ENCODE assay signal across 20 cellular contexts in genomic region chr2:45911503-45911902, GRCh38.
DNase-seq lines count a peak whose midpoint lies in the region; ATAC-seq, FAIRE-seq and TF ChIP-seq lines count a peak whose summit lies in the region.
"Had no signal": no experiment of that assay in that cellular context is flagged by ENCODE, and none has a peak within 500 bp of the region (broad histone marks: within the 10 kb centered on the region; RNA-seq: fewer than 3 reads in every experiment).

No MANE protein-coding gene starts in this region.

- H3K9me3 Mint-ChIP-seq in endodermal cell (peaks cover 4% of the 10 kb centered on the region), naive B cell (no peaks in the 10 kb centered on the region), type B pancreatic cell (no peaks in the 10 kb centered on the region)
- H3K9me3 Mint-ChIP-seq: HFFc6 had no signal

- no peak overlapping the region for H2BK120ac ChIP-seq in neuronal stem cell (ENCODE audit: low read depth, low read length)

- H3K4me1 ChIP-seq in HepG2 (ENCODE audit: insufficient read depth, low read length), result peaks cover 20% of the 10 kb centered on the region
- peaks cover 0 to 9% (median 0%) of the 10 kb centered on the region in 4 donors for H3K4me1 ChIP-seq in right lobe of liver
- peaks cover 24% of the 10 kb centered on the region for H3K4me1 ChIP-seq in endodermal cell (ENCODE audit: control insufficient read depth, insufficient read depth, low read length)
- H3K4me1 ChIP-seq in neuronal stem cell (ENCODE audit: control insufficient read depth in 2 of 2, insufficient read depth in 1 of 2, low read depth in 1 of 2, low read length in 2 of 2), result peaks cover 2 to 3% of the 10 kb centered on the region in 2 donors
- H3K4me1 ChIP-seq: BE2C had no signal

- no peak for TF ChIP-seq CTCF in HepG2 (CRISPR knock-in tag; IDR thresholded peaks at IDR 0.05)
- TF ChIP-seq CTCF in right lobe of liver (IDR thresholded peaks at IDR 0.05), result no peak
- TF ChIP-seq CTCF in endodermal cell (conservative IDR thresholded peaks at IDR 0.05), result no peak
- no peak for TF ChIP-seq CTCF in type B pancreatic cell (conservative IDR thresholded peaks at IDR 0.05)

- TF ChIP-seq EP300 in HepG2 (IDR thresholded peaks at IDR 0.05; ENCODE audit: low read depth in 2 of 2, low read length in 2 of 2), result no peak
- TF ChIP-seq EP300 in HepG2 (CRISPR knock-in tag; IDR thresholded peaks at IDR 0.05; ENCODE audit: borderline replicate concordance), result no peak

- in situ Hi-C loops in HepG2 (cut with HindIII; ENCODE audit: extremely low pct_ligation_motif_present, low pct_unique_long_range_greater_than_20kb), result no loop called here

- peaks cover 82% of the 10 kb centered on the region for H3K27me3 Mint-ChIP-seq in endodermal cell (ENCODE audit: insufficient read depth)
- H3K27me3 Mint-ChIP-seq in naive B cell, result no peaks in the 10 kb centered on the region
- no peaks in the 10 kb centered on the region for H3K27me3 Mint-ChIP-seq in type B pancreatic cell
- H3K27me3 Mint-ChIP-seq: CD4-positive, alpha-beta memory T cell had no signal

- H2AFZ ChIP-seq in HepG2 (ENCODE audit: low read length), result no peak overlapping the region
- no peak overlapping the region for H2AFZ ChIP-seq in neuronal stem cell (ENCODE audit: low read length)

- H3K36me3 ChIP-seq in HepG2 (replicated peaks in 1 of 2; ENCODE audit: control insufficient read depth in 1 of 2, insufficient read depth in 2 of 2, low read length in 2 of 2), result no peaks in the 10 kb centered on the region
- H3K36me3 ChIP-seq in right lobe of liver, result no peaks in the 10 kb centered on the region
- no peaks in the 10 kb centered on the region for H3K36me3 ChIP-seq in endodermal cell (ENCODE audit: control insufficient read depth, insufficient read depth, low read length)
- no peaks in the 10 kb centered on the region for H3K36me3 ChIP-seq in neuronal stem cell (replicated peaks in 1 of 2; ENCODE audit: control insufficient read depth in 2 of 2, insufficient read depth in 2 of 2, low read length in 2 of 2)

- no peak overlapping the region for H3K23ac ChIP-seq in neuronal stem cell (ENCODE audit: low read depth, low read length, poor library complexity)

- no peak overlapping the region for H3K9ac ChIP-seq in HepG2 (ENCODE audit: insufficient read depth, low read depth, low read length)
- H3K9ac ChIP-seq in endodermal cell (ENCODE audit: extremely low read depth, low read length, poor library complexity, severe bottlenecking), result peak overlapping the region; percentile 36
- H3K9ac ChIP-seq in neuronal stem cell (ENCODE audit: low read depth, low read length, poor library complexity), result no peak overlapping the region

- BruUV-seq in HepG2 (replicated peaks; lab: Mats Ljungman, UMichigan), result no TSS peak

- H3K18ac ChIP-seq in neuronal stem cell (ENCODE audit: low read length), result no peak overlapping the region

- no peak for TF ChIP-seq RAD21 in HepG2 (CRISPR knock-in tag; IDR thresholded peaks at IDR 0.05)

- no peak overlapping the region for H4K91ac ChIP-seq in neuronal stem cell (ENCODE audit: low read depth, low read length, poor library complexity)

- H3K27me3 ChIP-seq in HepG2 (ENCODE audit: control insufficient read depth in 1 of 2, insufficient read depth in 2 of 2, low read length in 2 of 2) (no peaks in the 10 kb centered on the region; a peak in 1 of 5 replicates), right lobe of liver (no peaks in the 10 kb centered on the region), endodermal cell (ENCODE audit: control insufficient read depth, insufficient read depth, low read length, poor library complexity, severe bottlenecking) (peaks cover 57% of the 10 kb centered on the region), neuronal stem cell (ENCODE audit: control insufficient read depth in 3 of 3, insufficient read depth in 3 of 3, low read depth in 1 of 3, low read length in 3 of 3) (no peaks in the 10 kb centered on the region)
- H3K27me3 ChIP-seq: BE2C had no signal

- H3K4me3 ChIP-seq in HepG2 (replicated peaks in 1 of 3; ENCODE audit: insufficient read depth in 1 of 3, low read depth in 2 of 3, low read length in 3 of 3) (no peak overlapping the region), right lobe of liver (no peak overlapping the region), endodermal cell (ENCODE audit: low read length) (no peak overlapping the region), neuronal stem cell (ENCODE audit: low read length in 2 of 2) (no peak overlapping the region)

- POLR2A ChIA-PET in HepG2 (lab: Yijun Ruan, JAX), result interaction anchor here (1.4 kb wide), 1 partner anchor 261 kb away, joined by 5 read pairs; no protein-coding TSS in a partner anchor

- H3K4me2 ChIP-seq in HepG2 (ENCODE audit: low read depth, low read length), result peak overlapping the region; percentile 30; the same call in 1 of the 2 replicates
- H3K4me2 ChIP-seq in neuronal stem cell (ENCODE audit: insufficient read depth, low read length, poor library complexity, severe bottlenecking), result no peak overlapping the region

- 46% methylated on average over 2 of the region's 2 CpGs for WGBS in HepG2 (ENCODE audit: low lambda C conversion rate)
- 100% methylated on average over 2 of the region's 2 CpGs for WGBS in right lobe of liver (ENCODE audit: insufficient coverage, low coverage, low lambda C conversion rate, missing lambda C conversion rate)
- WGBS in endodermal cell (ENCODE audit: insufficient coverage in 1 of 2, insufficient read length in 1 of 2), 2 experiments, result 89 to 93% methylated on average over 2 of the region's 2 CpGs
- WGBS in neuronal stem cell (ENCODE audit: extremely low coverage in 2 of 2, insufficient read length in 2 of 2, insufficient replicate concordance in 1 of 2), 2 donors, result no CpG with 5 or more reads among the region's 2 CpGs

- H2AK5ac ChIP-seq in neuronal stem cell (ENCODE audit: low read depth, low read length), result no peak overlapping the region

- H3K27ac Mint-ChIP-seq in endodermal cell (peak overlapping the region; percentile 35), naive B cell (peak overlapping the region; percentile 51 to 96 (median 75)), type B pancreatic cell (peak overlapping the region; percentile 56)
- H3K27ac Mint-ChIP-seq: HFFc6 had no signal

- no peaks in the 10 kb centered on the region for H3K36me3 Mint-ChIP-seq in endodermal cell (ENCODE audit: low read depth)
- no peaks in the 10 kb centered on the region for H3K36me3 Mint-ChIP-seq in naive B cell
- no peaks in the 10 kb centered on the region for H3K36me3 Mint-ChIP-seq in type B pancreatic cell

- no peak overlapping the region for H3K4ac ChIP-seq in neuronal stem cell (ENCODE audit: low read length)

- H3K9me3 ChIP-seq in HepG2 (ENCODE audit: low read length), result no peaks in the 10 kb centered on the region
- H3K9me3 ChIP-seq in right lobe of liver, result no peaks in the 10 kb centered on the region
- H3K9me3 ChIP-seq in endodermal cell (ENCODE audit: control insufficient read depth, low read length), result no peaks in the 10 kb centered on the region
- H3K9me3 ChIP-seq in neuronal stem cell (replicated peaks in 1 of 2; ENCODE audit: control insufficient read depth in 2 of 2, insufficient read depth in 1 of 2, low read depth in 1 of 2, low read length in 2 of 2), result peaks cover 0 to 3% of the 10 kb centered on the region in 2 donors
- H3K9me3 ChIP-seq: BE2C had no signal

- H3K4me3 Mint-ChIP-seq in endodermal cell, result no peak overlapping the region
- peak overlapping the region in 3 of 8 donors; percentile 33 to 51 (median 34) for H3K4me3 Mint-ChIP-seq in naive B cell
- H3K4me3 Mint-ChIP-seq in type B pancreatic cell, result no peak overlapping the region
- H3K4me3 Mint-ChIP-seq: CD4-positive, alpha-beta memory T cell; HFFc6 had no signal

- H2BK12ac ChIP-seq in neuronal stem cell (ENCODE audit: low read length), result no peak overlapping the region

- DNase-seq in HepG2 (ENCODE audit: low spot score) (no peak), right lobe of liver (no peak), endodermal cell (no peak), naive B cell (no peak), type B pancreatic cell (ENCODE audit: extremely low spot score, unreplicated experiment) (no peak), NCI-H526 treated with DMSO at 0.1 percent for 48 hours (lab: John Stamatoyannopoulos, UW) (no peak), neuronal stem cell (ENCODE audit: low spot score) (no peak), activated T-cell treated with anti-CD3 and anti-CD28 coated beads for 4 hours (no peak)
- DNase-seq: 8988T; BE2C; Calu3; CD4-positive, alpha-beta memory T cell; DMS79 treated with DMSO at 0.1 percent for 48 hours; GF-D8; GOT3; H7; HFFc6; IMR-90 had no signal

- no peak for TF ChIP-seq POLR2A in HepG2 (IDR thresholded peaks at IDR 0.05; ENCODE audit: insufficient read depth in 1 of 2, low read depth in 2 of 2, low read length in 2 of 2)
- no peak for TF ChIP-seq POLR2A in right lobe of liver (IDR thresholded peaks at IDR 0.05)

- no peaks in the 10 kb centered on the region for H3K79me2 ChIP-seq in HepG2 (ENCODE audit: insufficient read depth, low read length)

- intact Hi-C loops in HepG2 (cut with micrococcal nuclease; ENCODE audit: unreplicated experiment), result no loop called here
- intact Hi-C loops in right lobe of liver (cut with DNase I), result no loop called here

- ATAC-seq in HepG2 (no peak), right lobe of liver (no peak), naive B cell (ENCODE audit: low read depth in 2 of 2) (no peak)
- ATAC-seq: HCT116 had no signal

- CTCF ChIA-PET in HepG2 (lab: Yijun Ruan, JAX; ENCODE audit: low intra/inter-chr PET ratio, low total read pairs), result no interaction called here

- H2BK5ac ChIP-seq in neuronal stem cell (ENCODE audit: low read length), result no peak overlapping the region

- H4K20me1 ChIP-seq in HepG2 (ENCODE audit: insufficient read depth, low read length), result no peaks in the 10 kb centered on the region

- no peak overlapping the region for H3K14ac ChIP-seq in neuronal stem cell (ENCODE audit: low read length)

- H3K27ac ChIP-seq in HepG2 (ENCODE audit: extremely low read length, insufficient read depth, low read length), result no peak overlapping the region
- no peak overlapping the region for H3K27ac ChIP-seq in right lobe of liver
- H3K27ac ChIP-seq in endodermal cell (ENCODE audit: low read depth, low read length), result no peak overlapping the region
- no peak overlapping the region for H3K27ac ChIP-seq in neuronal stem cell (replicated peaks; ENCODE audit: low read length)
- H3K27ac ChIP-seq: HL-60 had no signal

- H3K4me1 Mint-ChIP-seq in endodermal cell (peaks cover 34% of the 10 kb centered on the region), naive B cell (peaks cover 58 to 99% (median 91%) of the 10 kb centered on the region in 3 donors), type B pancreatic cell (ENCODE audit: unreplicated experiment) (peaks cover 21% of the 10 kb centered on the region)

- FAIRE-seq in HepG2 (lab: Jason Lieb, UNC), result no peak

- H3K79me1 ChIP-seq in neuronal stem cell (ENCODE audit: low read depth, low read length), result no peaks in the 10 kb centered on the region

- no peak overlapping the region for H2BK15ac ChIP-seq in neuronal stem cell (ENCODE audit: low read length)

- H4K8ac ChIP-seq in neuronal stem cell (ENCODE audit: low read depth, low read length), result no peak overlapping the region

TF ChIP-seq in HepG2, 621 proteins besides CTCF, POLR2A, EP300 and RAD21 (continues in another document):
- TF ChIP-seq POLR2AphosphoS2 (IDR thresholded peaks at IDR 0.05; ENCODE audit: low read depth, low read length) (no peak), ZSCAN30 (CRISPR knock-in tag; IDR thresholded peaks at IDR 0.05) (no peak)
